ENCODE assay signal across 20 cellular contexts in the genomic region with DNA sequence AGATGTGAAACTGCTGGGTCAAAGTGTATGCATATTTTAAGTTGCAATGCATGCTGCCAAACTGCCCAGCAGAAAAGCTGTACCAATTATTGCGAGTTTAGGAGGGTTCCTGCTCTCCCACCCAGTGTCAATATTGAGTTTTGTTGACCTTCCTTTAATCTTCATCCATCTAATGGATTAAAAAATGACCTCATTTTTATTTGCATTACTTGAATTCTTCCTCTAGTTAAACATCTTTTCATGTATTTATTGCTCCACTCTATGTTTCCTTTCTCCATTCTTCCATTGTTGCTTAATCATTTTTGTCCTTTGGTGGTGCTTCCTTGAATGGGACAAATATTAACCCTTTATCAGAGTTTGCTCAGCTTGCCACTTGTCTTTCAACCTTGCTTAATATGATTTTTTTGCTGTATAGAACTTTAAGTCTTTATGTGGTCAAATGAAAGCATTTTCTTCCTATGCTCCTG.
"Had no signal": no experiment of that assay in that cellular context is flagged by ENCODE, and none has a peak within 500 bp of the region (broad histone marks: within the 10 kb centered on the region; RNA-seq: fewer than 3 reads in every experiment).

No MANE protein-coding gene starts in this region.

- H3K4me3 Mint-ChIP-seq: activated CD4-positive, alpha-beta T cell treated with anti-CD3 and anti-CD28 coated beads, Interleukin-2, amount 10 ng/mL, durations not matched to agents 7 days and 5 days; activated naive CD4-positive, alpha-beta T cell treated with anti-CD3 and anti-CD28 coated beads, Interleukin-2, amount 10 ng/mL, durations not matched to agents 7 days and 5 days; activated T-helper 17 cell treated with anti-CD3 and anti-CD28 coated beads, Interleukin-2, amount 50 U/mL, for 72 hours; central memory CD8-positive, alpha-beta T cell; stimulated activated naive CD8-positive, alpha-beta T cell treated with anti-CD3 and anti-CD28 coated beads, Interleukin-15, Interleukin-2, amounts not matched to agents 100 ng/mL and 50 ng/mL, for 24 hours; T-helper 1 cell treated with Interleukin-12 subunit alpha and Interleukin-12 subunit beta and Interleukin-4 antibody, amounts not matched to agents 30 μg/mL and 1 μg/mL, for 36 hours had no signal

- H3K27ac ChIP-seq: body of pancreas, gastrocnemius medialis, right atrium auricular region, thoracic aorta had no signal

- H3K9me3 ChIP-seq: body of pancreas, gastrocnemius medialis, mucosa of descending colon, right atrium auricular region, thoracic aorta had no signal

- H3K9me3 Mint-ChIP-seq: activated CD4-positive, alpha-beta T cell treated with anti-CD3 and anti-CD28 coated beads, Interleukin-2, amount 10 ng/mL, durations not matched to agents 7 days and 5 days; activated naive CD4-positive, alpha-beta T cell treated with anti-CD3 and anti-CD28 coated beads, Interleukin-2, amount 10 ng/mL, durations not matched to agents 7 days and 5 days; activated T-helper 17 cell treated with anti-CD3 and anti-CD28 coated beads, Interleukin-2, amount 50 U/mL, for 72 hours; naive thymus-derived CD8-positive, alpha-beta T cell; stimulated activated naive CD8-positive, alpha-beta T cell treated with anti-CD3 and anti-CD28 coated beads, Interleukin-15, Interleukin-2, amounts not matched to agents 100 ng/mL and 50 ng/mL, for 24 hours; T-helper 1 cell treated with Interleukin-12 subunit alpha and Interleukin-12 subunit beta and Interleukin-4 antibody, amounts not matched to agents 30 μg/mL and 1 μg/mL, for 36 hours had no signal

- H3K27me3 Mint-ChIP-seq: activated CD4-positive, alpha-beta T cell treated with anti-CD3 and anti-CD28 coated beads, Interleukin-2, amount 10 ng/mL, durations not matched to agents 7 days and 5 days; activated naive CD4-positive, alpha-beta T cell treated with anti-CD3 and anti-CD28 coated beads, Interleukin-2, amount 10 ng/mL, durations not matched to agents 7 days and 5 days; activated T-helper 17 cell treated with anti-CD3 and anti-CD28 coated beads, Interleukin-2, amount 50 U/mL, for 72 hours; central memory CD8-positive, alpha-beta T cell; stimulated activated naive CD8-positive, alpha-beta T cell treated with anti-CD3 and anti-CD28 coated beads, Interleukin-15, Interleukin-2, amounts not matched to agents 100 ng/mL and 50 ng/mL, for 24 hours had no signal

- FAIRE-seq: small intestine had no signal

- ATAC-seq: activated T-helper 17 cell treated with anti-CD3 and anti-CD28 coated beads, Interleukin-2, amount 50 U/mL, for 72 hours; naive thymus-derived CD8-positive, alpha-beta T cell had no signal

- H3K4me1 Mint-ChIP-seq: activated CD4-positive, alpha-beta T cell treated with anti-CD3 and anti-CD28 coated beads, Interleukin-2, amount 10 ng/mL, durations not matched to agents 7 days and 5 days; activated naive CD4-positive, alpha-beta T cell treated with anti-CD3 and anti-CD28 coated beads, Interleukin-2, amount 10 ng/mL, durations not matched to agents 7 days and 5 days; activated T-helper 17 cell treated with anti-CD3 and anti-CD28 coated beads, Interleukin-2, amount 50 U/mL, for 72 hours; central memory CD8-positive, alpha-beta T cell had no signal

- H3K36me3 Mint-ChIP-seq: activated naive CD4-positive, alpha-beta T cell treated with anti-CD3 and anti-CD28 coated beads, Interleukin-2, amount 10 ng/mL, durations not matched to agents 7 days and 5 days; naive thymus-derived CD8-positive, alpha-beta T cell had no signal

- H3K4me1 ChIP-seq: right atrium auricular region had no signal

- H3K36me3 ChIP-seq: gastrocnemius medialis, right atrium auricular region, thoracic aorta had no signal

- DNase-seq: activated CD4-positive, alpha-beta T cell treated with anti-CD3 and anti-CD28 coated beads, Interleukin-2, amount 10 ng/mL, durations not matched to agents 7 days and 5 days; activated CD4-positive, CD25-positive, alpha-beta regulatory T cell; activated CD8-positive, alpha-beta memory T cell treated with anti-CD3 and anti-CD28 coated beads for 24 hours; activated naive CD4-positive, alpha-beta T cell treated with anti-CD3 and anti-CD28 coated beads, Interleukin-2, amount 10 ng/mL, durations not matched to agents 7 days and 5 days; activated T-cell treated with anti-CD3 and anti-CD28 coated beads for 4 hours; body of pancreas; cortex of kidney; effector CD8-positive, alpha-beta T cell; gastrocnemius medialis; mucosa of descending colon; naive thymus-derived CD8-positive, alpha-beta T cell; nucleus accumbens; small intestine had no signal

- H3K27ac Mint-ChIP-seq: activated CD4-positive, alpha-beta T cell treated with anti-CD3 and anti-CD28 coated beads, Interleukin-2, amount 10 ng/mL, durations not matched to agents 7 days and 5 days; activated naive CD4-positive, alpha-beta T cell treated with anti-CD3 and anti-CD28 coated beads, Interleukin-2, amount 10 ng/mL, durations not matched to agents 7 days and 5 days; activated T-helper 17 cell treated with anti-CD3 and anti-CD28 coated beads, Interleukin-2, amount 50 U/mL, for 72 hours; stimulated activated naive CD8-positive, alpha-beta T cell treated with anti-CD3 and anti-CD28 coated beads, Interleukin-15, Interleukin-2, amounts not matched to agents 100 ng/mL and 50 ng/mL, for 24 hours; T-helper 1 cell treated with Interleukin-12 subunit alpha and Interleukin-12 subunit beta and Interleukin-4 antibody, amounts not matched to agents 30 μg/mL and 1 μg/mL, for 36 hours had no signal

- H3K27me3 ChIP-seq: body of pancreas, gastrocnemius medialis, right atrium auricular region had no signal

- H3K4me3 ChIP-seq: body of pancreas, gastrocnemius medialis, lung, mucosa of descending colon, right atrium auricular region, thoracic aorta had no signal
